ENCODE assay signal across 19 cellular contexts in genomic region chr7:956031-956430, GRCh38. TPM values are rescaled to one million over a fixed set of nuclear protein-coding genes. Genes with fewer than 3 reads are reported as not detected.
DNase-seq lines count a peak whose midpoint lies in the region; ATAC-seq, FAIRE-seq and TF ChIP-seq lines count a peak whose summit lies in the region.
"Had no signal": no experiment of that assay in that cellular context is flagged by ENCODE, and none has a peak within 500 bp of the region (broad histone marks: within the 10 kb centered on the region; RNA-seq: fewer than 3 reads in every experiment).

No MANE protein-coding gene starts in this region.

- no peak overlapping the region for H2BK120ac ChIP-seq in H1 (replicated peaks; ENCODE audit: low read depth, low read length)

- TF ChIP-seq POLR2A in NB4 (IDR thresholded peaks at IDR 0.05; ENCODE audit: extremely low read depth, insufficient read length) (no peak), H1 (IDR thresholded peaks at IDR 0.05; ENCODE audit: control extremely low read depth in 1 of 2, low read depth in 2 of 2, low read length in 2 of 2) (no peak)

- 0 out of 2 replicates have a peak overlapping the region, but pooled peaks have one; percentile 23 for H2BK15ac ChIP-seq in H1 (ENCODE audit: low read length)

- peaks cover 6% of the 10 kb centered on the region for H3K27me3 Mint-ChIP-seq in activated T-cell treated with anti-CD3 and anti-CD28 coated beads, Interleukin-2, amount 50 U/mL, for 4 hours (ENCODE audit: low read depth)

- peaks cover 2% of the 10 kb centered on the region for H3K4me1 Mint-ChIP-seq in activated T-cell treated with anti-CD3 and anti-CD28 coated beads, Interleukin-2, amount 50 U/mL, for 4 hours (ENCODE audit: low read depth)

- intact Hi-C loops in posterior vena cava (cut with DNase I): loop anchor here in 1 of 2 donors (10.0 kb wide), 1 partner anchor 171 kb away; no protein-coding TSS in a partner anchor

- no peak overlapping the region for H4K5ac ChIP-seq in H1 (ENCODE audit: insufficient read length, low read depth, low read length)

- CTCF ChIA-PET in H1 (lab: Charles Lee; ENCODE audit: partially characterized antibody): interaction anchor here (0.9 to 4.6 kb wide), 7 partner anchors 11 to 109 kb away, joined by 3 to 37 read pairs (median 7); partner anchors contain the start of gene COX19

- H4K91ac ChIP-seq in H1 (replicated peaks; ENCODE audit: insufficient read length, low read length): no peak overlapping the region

- H3K18ac ChIP-seq in H1 (ENCODE audit: extremely low read depth, low read length): no peak overlapping the region

- H3K23me2 ChIP-seq in H1 (ENCODE audit: low read depth, low read length): peaks cover 4% of the 10 kb centered on the region; the same call in 1 of the 2 replicates

- no peaks in the 10 kb centered on the region for H3K79me2 ChIP-seq in H1 (ENCODE audit: control insufficient read depth in 1 of 2, insufficient read depth in 2 of 2, low read length in 2 of 2)

- no peak for TF ChIP-seq EP300 in H1 (IDR thresholded peaks at IDR 0.05; ENCODE audit: borderline replicate concordance in 1 of 2, low read depth in 2 of 2, low read length in 2 of 2)

- H3K14ac ChIP-seq in H1 (ENCODE audit: insufficient read length): no peak overlapping the region

- POLR2A ChIA-PET in H1 (lab: Charles Lee; ENCODE audit: partially characterized antibody): interaction anchor here (0.9 kb wide), 1 partner anchor 11 kb away, joined by 3 read pairs; no protein-coding TSS in a partner anchor

- H4K20me1 ChIP-seq in H1 (replicated peaks in 1 of 2; ENCODE audit: control insufficient read depth in 1 of 2, insufficient read depth in 2 of 2, low read length in 2 of 2): no peaks in the 10 kb centered on the region

- FAIRE-seq in H1 (lab: Jason Lieb, UNC): no peak
- FAIRE-seq: endometrium, GM19239 had no signal

- no peak overlapping the region for H3K4me2 ChIP-seq in H1 (ENCODE audit: insufficient read depth in 1 of 2, low read depth in 2 of 2, low read length in 2 of 2)

- no peak overlapping the region for H2BK12ac ChIP-seq in H1 (ENCODE audit: low read depth, low read length)

- H3K4me3 Mint-ChIP-seq in activated T-cell treated with anti-CD3 and anti-CD28 coated beads, Interleukin-2, amount 50 U/mL, for 4 hours: peak overlapping the region; percentile 77

- TF ChIP-seq CTCF in NB4 (IDR thresholded peaks at IDR 0.05; ENCODE audit: low read depth, low read length) (no peak), H1 (IDR thresholded peaks at IDR 0.05; ENCODE audit: control extremely low read depth in 1 of 3, insufficient read depth in 1 of 3, low read depth in 1 of 3, low read length in 3 of 3) (no peak)

- peaks cover 2 to 26% (median 19%) of the 10 kb centered on the region in 4 experiments; a peak in 6 of 7 replicates for H3K27me3 ChIP-seq in H1 (replicated peaks in 1 of 4; ENCODE audit: control insufficient read depth in 3 of 4, extremely low read depth in 1 of 4, insufficient read depth in 3 of 4, low read length in 3 of 4)
- H3K27me3 ChIP-seq: MG63 had no signal

- ATAC-seq in activated T-cell treated with anti-CD3 and anti-CD28 coated beads, Interleukin-2, amount 50 U/mL, for 4 hours: no peak
- ATAC-seq in HG02970 (IDR thresholded peaks at IDR 0.05; ENCODE audit: low FRiP score, unreplicated experiment): no peak
- ATAC-seq: left colon had no signal

- no peak overlapping the region for H2BK20ac ChIP-seq in H1 (ENCODE audit: low read length)

- no peaks in the 10 kb centered on the region for H3K36me3 ChIP-seq in H1 (ENCODE audit: control insufficient read depth in 2 of 4, insufficient read depth in 4 of 4, low read length in 3 of 4)
- H3K36me3 ChIP-seq: brain microvascular endothelial cell, MG63, uterus had no signal

- no peak overlapping the region for H4K8ac ChIP-seq in H1 (ENCODE audit: extremely low read depth, insufficient read depth, low read length)

- H3K79me1 ChIP-seq in H1 (ENCODE audit: low read depth, low read length): no peaks in the 10 kb centered on the region

- H3K36me3 Mint-ChIP-seq in activated T-cell treated with anti-CD3 and anti-CD28 coated beads, Interleukin-2, amount 50 U/mL, for 4 hours (ENCODE audit: insufficient read depth): no peaks in the 10 kb centered on the region

- peaks cover 0 to 3% of the 10 kb centered on the region in 2 experiments; a peak in 1 of 4 replicates for H3K9me3 ChIP-seq in H1 (ENCODE audit: insufficient read depth in 2 of 2, low read depth in 1 of 2, low read length in 1 of 2)
- H3K9me3 ChIP-seq: MG63, uterus had no signal

- no peak overlapping the region for H2BK5ac ChIP-seq in H1 (ENCODE audit: low read depth, low read length)

- H3K27ac ChIP-seq in H1 (ENCODE audit: low read depth, low read length): no peak overlapping the region
- H3K27ac ChIP-seq: brain microvascular endothelial cell, uterus had no signal

- DNase-seq in activated T-cell treated with anti-CD3 and anti-CD28 coated beads, Interleukin-2, amount 50 U/mL, for 4 hours: no peak
- no peak for DNase-seq in activated T-cell treated with anti-CD3 and anti-CD28 coated beads, Interleukin-2, amount 50 U/mL, for 1 hour
- DNase-seq in NB4 (ENCODE audit: low read depth) (peak; percentile 3), H1 (ENCODE audit: low read depth in 1 of 2, low spot score in 2 of 2) (no peak), posterior vena cava (ENCODE audit: low spot score) (peak; percentile 68)
- DNase-seq in activated CD8-positive, alpha-beta memory T cell treated with anti-CD3 and anti-CD28 coated beads, Interleukin-2, amount 50 U/mL, for 48 hours: no peak
- DNase-seq in stimulated activated CD8-positive, alpha-beta memory T cell treated with anti-CD3 and anti-CD28 coated beads, Interleukin-4, amount 100 ng/mL, for 48 hours: no peak
- DNase-seq: brain microvascular endothelial cell, H7, MG63, NCI-H345, uterus had no signal

- no peak for TF ChIP-seq RAD21 in H1 (IDR thresholded peaks at IDR 0.05 in 1 of 2, conservative IDR thresholded peaks at IDR 0.05 in 1 of 2; ENCODE audit: low read depth in 2 of 2, low read length in 2 of 2)

- no peak overlapping the region for H2AK5ac ChIP-seq in H1 (ENCODE audit: low read depth, low read length)

- peaks cover 0 to 11% (median 5%) of the 10 kb centered on the region in 4 experiments; a peak in 5 of 7 replicates for H3K4me1 ChIP-seq in H1 (replicated peaks in 1 of 4; ENCODE audit: control insufficient read depth in 3 of 4, insufficient read depth in 4 of 4, low read length in 3 of 4)

- 93% methylated on average over 10 of the region's 10 CpGs; no CpG with 5 or more reads in 1 of the 2 experiments for WGBS in H1 (ENCODE audit: extremely low coverage in 1 of 2, insufficient coverage in 1 of 2, insufficient read length in 1 of 2, insufficient replicate concordance in 2 of 2, low coverage in 1 of 2, low lambda C conversion rate in 2 of 2, missing lambda C conversion rate in 1 of 2), 2 experiments

- H2AFZ ChIP-seq in H1 (ENCODE audit: low read length): no peak overlapping the region

- no peak overlapping the region for H3K9ac ChIP-seq in H1 (replicated peaks in 1 of 4; ENCODE audit: extremely low read depth in 1 of 4, low read depth in 3 of 4, low read length in 3 of 4)

- no peaks in the 10 kb centered on the region for H3K9me3 Mint-ChIP-seq in activated T-cell treated with anti-CD3 and anti-CD28 coated beads, Interleukin-2, amount 50 U/mL, for 4 hours

- H3K4me3 ChIP-seq in NB4 (ENCODE audit: low read depth, low read length): no peak overlapping the region
- no peak overlapping the region for H3K4me3 ChIP-seq in H1 (ENCODE audit: extremely low read depth in 1 of 4, insufficient read depth in 2 of 4, low read depth in 3 of 4, low read length in 4 of 4)
- H3K4me3 ChIP-seq: MG63, uterus had no signal

- no peak overlapping the region for H3K4ac ChIP-seq in H1 (replicated peaks; ENCODE audit: insufficient read length, low read depth, low read length)

- H3K23ac ChIP-seq in H1 (ENCODE audit: insufficient read length): no peak overlapping the region

- no peak overlapping the region for H3K56ac ChIP-seq in H1 (replicated peaks; ENCODE audit: insufficient read length, low read depth, low read length)

RNA-seq across cellular contexts. Expression of gene ADAP1, which starts 1.6 kb away (rescaled TPM):
- total RNA-seq in activated T-cell treated with anti-CD3 and anti-CD28 coated beads, Interleukin-2, amount 50 U/mL, for 4 hours: 10 to 100 TPM; 75.0 to 79.6 (median 79.5) TPM
- 5.4 and 5.8 TPM in 2 replicates for total RNA-seq in H1 (2021; fragmentation: NEBNext Ultra II Directional; extraction: Animal tissue kit (Norgen Biotek cat#: 25700))
- polyA plus RNA-seq in H1 (2011; rRNA removed): 6.1 and 8.1 TPM in 2 replicates
- 7.0 TPM for polyA plus RNA-seq in H1 (2011; cell fraction: cytosol; rRNA removed)
- 14.6 TPM for polyA plus RNA-seq in H1 (2011; cell fraction: nucleus; rRNA removed)
- polyA plus RNA-seq in H1 (2012, experiment 1 of 2): 6.7 to 9.5 TPM (median 9.3 TPM) in 4 replicates
- 10.2 TPM for polyA plus RNA-seq in H1 (2012, experiment 2 of 2)
- polyA plus RNA-seq in H1 (2013, experiment 1 of 2): 5.6 TPM
- 4.6 TPM for polyA plus RNA-seq in H1 (2013, experiment 2 of 2)
- polyA minus RNA-seq in H1 (2011; rRNA and poly(A)+ RNA removed): 4.6 and 6.6 TPM in 2 replicates
- polyA minus RNA-seq in H1 (2011; cell fraction: cytosol; rRNA and poly(A)+ RNA removed): 6.6 TPM
- polyA minus RNA-seq in H1 (2011; cell fraction: nucleus; rRNA and poly(A)+ RNA removed): 6.3 TPM
- total RNA-seq in posterior vena cava: 10 to 100 TPM; 16.3 to 17.8 TPM

RNA-seq across cellular contexts. Expression of gene COX19, which starts 19.3 kb away (rescaled TPM):
- total RNA-seq in activated T-cell treated with anti-CD3 and anti-CD28 coated beads, Interleukin-2, amount 50 U/mL, for 4 hours: 10 to 100 TPM; 17.5 to 19.0 (median 18.9) TPM
- total RNA-seq in H1 (2021; fragmentation: NEBNext Ultra II Directional; extraction: Animal tissue kit (Norgen Biotek cat#: 25700)): 7.9 and 9.0 TPM in 2 replicates
- polyA plus RNA-seq in H1 (2011; rRNA removed): 3.9 and 5.8 TPM in 2 replicates
- 5.7 TPM for polyA plus RNA-seq in H1 (2011; cell fraction: cytosol; rRNA removed)
- 8.0 TPM for polyA plus RNA-seq in H1 (2011; cell fraction: nucleus; rRNA removed)
- polyA plus RNA-seq in H1 (2012, experiment 1 of 2): 5.4 to 7.9 TPM (median 6.1 TPM) in 4 replicates
- 3.6 TPM for polyA plus RNA-seq in H1 (2012, experiment 2 of 2)
- polyA plus RNA-seq in H1 (2013, experiment 1 of 2): 7.3 TPM
- 7.1 TPM for polyA plus RNA-seq in H1 (2013, experiment 2 of 2)
- 4.2 and 7.6 TPM in 2 replicates for polyA minus RNA-seq in H1 (2011; rRNA and poly(A)+ RNA removed)
- 3.3 TPM for polyA minus RNA-seq in H1 (2011; cell fraction: cytosol; rRNA and poly(A)+ RNA removed)
- polyA minus RNA-seq in H1 (2011; cell fraction: nucleus; rRNA and poly(A)+ RNA removed): 13.6 TPM
- total RNA-seq in posterior vena cava: 1 to 10 TPM; 5.9 to 8.4 TPM

RNA-seq across cellular contexts. Expression of gene CYP2W1, which starts 26.9 kb away (rescaled TPM):
- total RNA-seq in activated T-cell treated with anti-CD3 and anti-CD28 coated beads, Interleukin-2, amount 50 U/mL, for 4 hours: not detected
- total RNA-seq in H1 (2021; fragmentation: NEBNext Ultra II Directional; extraction: Animal tissue kit (Norgen Biotek cat#: 25700)): not detected in 2 replicates
- 0.05 TPM in 1 of 2 replicates, not detected in the other for polyA plus RNA-seq in H1 (2011; rRNA removed)
- 0.04 TPM for polyA plus RNA-seq in H1 (2011; cell fraction: cytosol; rRNA removed)
- 0.16 TPM for polyA plus RNA-seq in H1 (2011; cell fraction: nucleus; rRNA removed)
- 0.08 to 0.14 TPM (median 0.13 TPM) in 3 of 4 replicates, not detected in the other for polyA plus RNA-seq in H1 (2012, experiment 1 of 2)
- polyA plus RNA-seq in H1 (2012, experiment 2 of 2): not detected
- not detected for polyA plus RNA-seq in H1 (2013, experiment 1 of 2)
- 0.04 TPM for polyA plus RNA-seq in H1 (2013, experiment 2 of 2)
- not detected in 2 replicates for polyA minus RNA-seq in H1 (2011; rRNA and poly(A)+ RNA removed)
- polyA minus RNA-seq in H1 (2011; cell fraction: cytosol; rRNA and poly(A)+ RNA removed): not detected
- not detected for polyA minus RNA-seq in H1 (2011; cell fraction: nucleus; rRNA and poly(A)+ RNA removed)
- total RNA-seq in posterior vena cava: not detected
- total RNA-seq: H7; omental fat pad; T-helper 2 cell treated with Interferon-gamma antibody and Interleukin-4, amounts not matched to agents 100 ng/mL and 5 ng/mL, for 36 hours had no signal
- polyA plus RNA-seq: AG04450 had no signal

Comparison
In these comparisons a context has a peak if more than half of its experiments do, and no peak if none do; other contexts are left out.
1. DNase-seq: peak in NB4 (single experiment) and posterior vena cava (single experiment); none in activated T-cell treated with anti-CD3 and anti-CD28 coated beads, Interleukin-2, amount 50 U/mL, for 4 hours (single experiment), activated T-cell treated with anti-CD3 and anti-CD28 coated beads, Interleukin-2, amount 50 U/mL, for 1 hour (single experiment), H1 (0 of 2), activated CD8-positive, alpha-beta memory T cell treated with anti-CD3 and anti-CD28 coated beads, Interleukin-2, amount 50 U/mL, for 48 hours (single experiment) and stimulated activated CD8-positive, alpha-beta memory T cell treated with anti-CD3 and anti-CD28 coated beads, Interleukin-4, amount 100 ng/mL, for 48 hours (single experiment).
2. RNA of gene ADAP1, which starts 1.6 kb away (total RNA-seq): 75.0 to 79.6 TPM in activated T-cell treated with anti-CD3 and anti-CD28 coated beads, Interleukin-2, amount 50 U/mL, for 4 hours; 16.3 to 17.8 TPM in posterior vena cava and 5.4 to 5.8 TPM in H1; every median in the first group is over 4 times any median in the second.